Comparison of ENCODE assay signal across 25 cellular contexts in the genomic region with DNA sequence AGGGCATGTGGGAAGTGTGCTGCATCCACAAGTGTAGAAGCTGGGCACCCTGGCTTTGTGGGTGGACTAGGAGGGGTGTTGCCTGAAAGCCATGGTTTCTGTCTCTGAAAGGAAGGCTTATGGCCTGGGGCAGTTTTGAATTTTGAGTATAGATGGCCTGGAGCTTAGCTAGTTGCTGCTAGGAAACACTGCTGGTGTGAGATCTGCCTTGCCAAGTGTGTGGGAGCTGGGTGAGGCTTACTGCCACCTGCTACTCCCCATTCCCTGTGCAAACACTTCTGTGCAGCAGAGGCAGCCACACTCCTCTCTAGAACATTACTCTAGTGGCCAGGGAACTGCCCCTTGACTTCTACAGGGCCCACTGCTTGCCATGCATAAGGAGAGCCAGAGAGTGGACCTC.
"Had no signal": no experiment of that assay in that cellular context is flagged by ENCODE, and none has a peak within 500 bp of the region (broad histone marks: within the 10 kb centered on the region; RNA-seq: fewer than 3 reads in every experiment).

No MANE protein-coding gene starts in this region.

- DNase-seq: activated CD4-positive, alpha-beta memory T cell treated with anti-CD3 and anti-CD28 coated beads, Interleukin-2, amount 10 ng/mL, durations not matched to agents 7 days and 5 days; activated CD4-positive, alpha-beta T cell treated with anti-CD3 and anti-CD28 coated beads for 1 hour; activated CD4-positive, alpha-beta T cell treated with anti-CD3 and anti-CD28 coated beads for 36 hours; activated CD4-positive, alpha-beta T cell treated with anti-CD3 and anti-CD28 coated beads for 48 hours; activated CD4-positive, alpha-beta T cell treated with anti-CD3 and anti-CD28 coated beads, Interleukin-2, amount 10 ng/mL, durations not matched to agents 7 days and 5 days; activated CD4-positive, alpha-beta T cell treated with anti-CD3 and anti-CD28 coated beads, Interleukin-2, amount 50 U/mL, for 48 hours; activated CD4-positive, CD25-positive, alpha-beta regulatory T cell; activated CD8-positive, alpha-beta memory T cell treated with anti-CD3 and anti-CD28 coated beads for 24 hours; activated CD8-positive, alpha-beta memory T cell treated with anti-CD3 and anti-CD28 coated beads, Interleukin-2, amount 10 ng/mL, durations not matched to agents 7 days and 5 days; activated CD8-positive, alpha-beta memory T cell treated with anti-CD3 and anti-CD28 coated beads, Interleukin-2, amount 50 U/mL, for 48 hours; activated CD8-positive, alpha-beta T cell treated with anti-CD3 and anti-CD28 coated beads, Interleukin-2, amount 10 ng/mL, durations not matched to agents 7 days and 5 days; activated effector memory CD4-positive, alpha-beta T cell treated with Interleukin-2 at 50 U/mL for 16 hours; activated gamma-delta T cell; activated naive CD4-positive, alpha-beta T cell treated with anti-CD3 and anti-CD28 coated beads, Interleukin-2, amount 10 ng/mL, durations not matched to agents 7 days and 5 days; activated naive CD4-positive, alpha-beta T cell treated with Interleukin-2 at 50 U/mL for 16 hours; activated naive CD8-positive, alpha-beta T cell treated with anti-CD3 and anti-CD28 coated beads, Interleukin-2, amount 10 ng/mL, durations not matched to agents 7 days and 5 days; activated naive CD8-positive, alpha-beta T cell treated with anti-CD3 and anti-CD28 coated beads, Interleukin-2, amount 50 U/mL, for 24 hours; activated T-cell treated with anti-CD3 and anti-CD28 coated beads, Interleukin-2, amount 50 U/mL, for 24 hours; activated T-cell treated with anti-CD3 and anti-CD28 coated beads, Interleukin-2, amount 50 U/mL, for 48 hours; caudate nucleus; cerebellar nuclear complex; T-helper 1 cell; T-helper 2 cell; T-helper 9 cell; WERI-Rb-1 had no signal
